Comparison of ENCODE assay signal across 12 cellular contexts in genomic region chr10:118752401-118752800, GRCh38. TPM values are rescaled to one million over a fixed set of nuclear protein-coding genes. Genes with fewer than 3 reads are reported as not detected.
DNase-seq lines count a peak whose midpoint lies in the region; ATAC-seq and TF ChIP-seq lines count a peak whose summit lies in the region.
"Had no signal": no experiment of that assay in that cellular context is flagged by ENCODE, and none has a peak within 500 bp of the region (broad histone marks: within the 10 kb centered on the region; RNA-seq: fewer than 3 reads in every experiment).

No MANE protein-coding gene starts in this region.

- H3K27ac ChIP-seq in BLaER1 treated with 17β-estradiol and CSF1 and Interleukin-3, amounts not matched to agents 10 nM and 100 nM = peak overlapping the region in 1 of 11 experiments; percentile 11; a peak in 1 of 22 replicates
- no peak overlapping the region for H3K27ac ChIP-seq in naive thymus-derived CD4-positive, alpha-beta T cell (ENCODE audit: low read depth, low read length)

- no peaks in the 10 kb centered on the region for H3K27me3 Mint-ChIP-seq in HFFc6 (ENCODE audit: insufficient read depth)
- peaks cover 7% of the 10 kb centered on the region for H3K27me3 Mint-ChIP-seq in activated naive CD8-positive, alpha-beta T cell treated with anti-CD3 and anti-CD28 coated beads, Interleukin-2, amount 10 ng/mL, durations not matched to agents 7 days and 5 days
- H3K27me3 Mint-ChIP-seq in naive thymus-derived CD4-positive, alpha-beta T cell = peaks cover 0 to 17% (median 0%) of the 10 kb centered on the region in 5 donors

- peak overlapping the region; percentile 87 for H3K4me3 Mint-ChIP-seq in HFFc6
- H3K4me3 Mint-ChIP-seq in activated naive CD8-positive, alpha-beta T cell treated with anti-CD3 and anti-CD28 coated beads, Interleukin-2, amount 10 ng/mL, durations not matched to agents 7 days and 5 days = peak overlapping the region; percentile 41
- H3K4me3 Mint-ChIP-seq in naive thymus-derived CD4-positive, alpha-beta T cell = peak overlapping the region; percentile 38 to 98 (median 93)

- peaks cover 31 to 72% (median 64%) of the 10 kb centered on the region in 11 experiments; a peak in 21 of 22 replicates for H4K20me1 ChIP-seq in BLaER1 treated with 17β-estradiol and CSF1 and Interleukin-3, amounts not matched to agents 10 nM and 100 nM

- POLR2A ChIA-PET in activated naive CD8-positive, alpha-beta T cell treated with anti-CD3 and anti-CD28 coated beads, Interleukin-2, amount 10 ng/mL, durations not matched to agents 7 days and 5 days (lab: Charles Lee) = interaction anchor here (0.6 kb wide), 1 partner anchor 10 kb away, joined by 3 read pairs; no protein-coding TSS in a partner anchor
- POLR2A ChIA-PET in naive thymus-derived CD4-positive, alpha-beta T cell (lab: Charles Lee) = no interaction called here

- intact Hi-C loops in naive thymus-derived CD4-positive, alpha-beta T cell (cut with micrococcal nuclease) = loop anchor here (5.0 to 10.0 kb wide), 5 partner anchors 452 to 1378 kb away; partner anchors contain the start of genes BAG3 (in 1 of the 2), GRK5 (in 1 of the 2), INPP5F (in 1 of the 2) and MCMBP (in 1 of the 2)

- no peak for ATAC-seq in activated naive CD8-positive, alpha-beta T cell treated with anti-CD3 and anti-CD28 coated beads, Interleukin-2, amount 10 ng/mL, durations not matched to agents 7 days and 5 days (ENCODE audit: low read depth)
- ATAC-seq in naive thymus-derived CD4-positive, alpha-beta T cell = no peak
- ATAC-seq in HG03196 (IDR thresholded peaks at IDR 0.05; ENCODE audit: unreplicated experiment) = no peak

- CTCF ChIA-PET in naive thymus-derived CD4-positive, alpha-beta T cell (lab: Charles Lee) = interaction anchor here (1.0 kb wide), 1 partner anchor 17 kb away, joined by 3 read pairs; no protein-coding TSS in a partner anchor

- TF ChIP-seq CTCF in HFFc6 (IDR thresholded peaks at IDR 0.05) = no peak
- no peak for TF ChIP-seq CTCF in GM10266 (IDR thresholded peaks at IDR 0.05; ENCODE audit: control insufficient read depth, insufficient read depth, low read depth, missing control alignments)

- peak overlapping the region; percentile 91 to 100 (median 96); a peak in 13 of 20 replicates for H3K4me3 ChIP-seq in BLaER1 treated with 17β-estradiol and CSF1 and Interleukin-3, amounts not matched to agents 10 nM and 100 nM
- no peak overlapping the region for H3K4me3 ChIP-seq in naive thymus-derived CD4-positive, alpha-beta T cell (ENCODE audit: low read length)

- H3K27me3 ChIP-seq in BLaER1 treated with 17β-estradiol and CSF1 and Interleukin-3, amounts not matched to agents 10 nM and 100 nM = no peaks in the 10 kb centered on the region
- no peaks in the 10 kb centered on the region for H3K27me3 ChIP-seq in naive thymus-derived CD4-positive, alpha-beta T cell (ENCODE audit: control insufficient read depth in 2 of 2, insufficient read depth in 2 of 2, low read length in 2 of 2)

- peaks cover 28% of the 10 kb centered on the region for H3K4me1 Mint-ChIP-seq in HFFc6 (ENCODE audit: low read depth)
- H3K4me1 Mint-ChIP-seq in activated naive CD8-positive, alpha-beta T cell treated with anti-CD3 and anti-CD28 coated beads, Interleukin-2, amount 10 ng/mL, durations not matched to agents 7 days and 5 days = peaks cover 25% of the 10 kb centered on the region
- H3K4me1 Mint-ChIP-seq in naive thymus-derived CD4-positive, alpha-beta T cell = peaks cover 44 to 72% (median 57%) of the 10 kb centered on the region in 7 donors

- peak overlapping the region; percentile 77 to 97 (median 92); a peak in 21 of 22 replicates for H3K4me2 ChIP-seq in BLaER1 treated with 17β-estradiol and CSF1 and Interleukin-3, amounts not matched to agents 10 nM and 100 nM

- no peak overlapping the region for H3K27ac Mint-ChIP-seq in HFFc6
- H3K27ac Mint-ChIP-seq in activated naive CD8-positive, alpha-beta T cell treated with anti-CD3 and anti-CD28 coated beads, Interleukin-2, amount 10 ng/mL, durations not matched to agents 7 days and 5 days = no peak overlapping the region
- peak overlapping the region in 2 of 9 donors; percentile 87 to 92 for H3K27ac Mint-ChIP-seq in naive thymus-derived CD4-positive, alpha-beta T cell

- peaks cover 20 to 44% (median 27%) of the 10 kb centered on the region in 10 experiments for H3K4me1 ChIP-seq in BLaER1 treated with 17β-estradiol and CSF1 and Interleukin-3, amounts not matched to agents 10 nM and 100 nM
- H3K4me1 ChIP-seq in naive thymus-derived CD4-positive, alpha-beta T cell (ENCODE audit: control insufficient read depth in 2 of 2, insufficient read depth in 2 of 2, low read length in 2 of 2) = peaks cover 17 to 24% of the 10 kb centered on the region in 2 donors

- H3K9me3 Mint-ChIP-seq in HFFc6 = no peaks in the 10 kb centered on the region
- H3K9me3 Mint-ChIP-seq in activated naive CD8-positive, alpha-beta T cell treated with anti-CD3 and anti-CD28 coated beads, Interleukin-2, amount 10 ng/mL, durations not matched to agents 7 days and 5 days = no peaks in the 10 kb centered on the region
- peaks cover 0 to 5% (median 0%) of the 10 kb centered on the region in 11 donors for H3K9me3 Mint-ChIP-seq in naive thymus-derived CD4-positive, alpha-beta T cell

- peaks cover 0 to 32% (median 26%) of the 10 kb centered on the region in 11 experiments; a peak in 18 of 22 replicates for H3K9me3 ChIP-seq in BLaER1 treated with 17β-estradiol and CSF1 and Interleukin-3, amounts not matched to agents 10 nM and 100 nM (replicated peaks in 1 of 11)
- H3K9me3 ChIP-seq in naive thymus-derived CD4-positive, alpha-beta T cell (ENCODE audit: control insufficient read depth in 2 of 3, low read length in 3 of 3) = no peaks in the 10 kb centered on the region

- H3K9ac ChIP-seq in BLaER1 treated with 17β-estradiol and CSF1 and Interleukin-3, amounts not matched to agents 10 nM and 100 nM = peak overlapping the region in 8 of 11 experiments; percentile 90 to 99 (median 96); a peak in 12 of 22 replicates

- H3K36me3 Mint-ChIP-seq in HFFc6 (ENCODE audit: low read depth) = peaks cover 8% of the 10 kb centered on the region; the same call in 1 of the 2 replicates
- H3K36me3 Mint-ChIP-seq in activated naive CD8-positive, alpha-beta T cell treated with anti-CD3 and anti-CD28 coated beads, Interleukin-2, amount 10 ng/mL, durations not matched to agents 7 days and 5 days = peaks cover 12% of the 10 kb centered on the region
- H3K36me3 Mint-ChIP-seq in naive thymus-derived CD4-positive, alpha-beta T cell = peaks cover 3 to 22% (median 13%) of the 10 kb centered on the region in 5 donors

- no peak for DNase-seq in HFFc6
- DNase-seq in activated naive CD8-positive, alpha-beta T cell treated with anti-CD3 and anti-CD28 coated beads, Interleukin-2, amount 10 ng/mL, durations not matched to agents 7 days and 5 days = no peak
- no peak for DNase-seq in naive thymus-derived CD4-positive, alpha-beta T cell
- no peak for DNase-seq in GM10266 (ENCODE audit: extremely low spot score)
- DNase-seq in NCI-H446 treated with DMSO at 0.1 percent for 48 hours (lab: John Stamatoyannopoulos, UW) = no peak
- no peak for DNase-seq in NCI-H748 (lab: John Stamatoyannopoulos, UW; ENCODE audit: unreplicated experiment)
- DNase-seq: DMS53, NCI-H2107, occipital lobe, Right ventricle myocardium superior had no signal

- peaks cover 14 to 40% (median 33%) of the 10 kb centered on the region in 11 experiments for H3K36me3 ChIP-seq in BLaER1 treated with 17β-estradiol and CSF1 and Interleukin-3, amounts not matched to agents 10 nM and 100 nM
- peaks cover 0 to 13% (median 0%) of the 10 kb centered on the region in 3 experiments for H3K36me3 ChIP-seq in naive thymus-derived CD4-positive, alpha-beta T cell (ENCODE audit: control insufficient read depth in 2 of 3, insufficient read depth in 3 of 3, low read length in 3 of 3)

RNA-seq across cellular contexts. Expression of gene CACUL1, which starts 2.4 kb away (rescaled TPM):
- 10 to 100 TPM; 31.5 to 34.0 (median 32.7) TPM for total RNA-seq in HFFc6 (2021; fragmentation: NEBNext Ultra II Directional; extraction: Animal tissue kit (Norgen Biotek cat#: 25700))
- 10 to 100 TPM; 26.3 to 31.3 TPM for total RNA-seq in activated naive CD8-positive, alpha-beta T cell treated with anti-CD3 and anti-CD28 coated beads, Interleukin-2, amount 10 ng/mL, durations not matched to agents 7 days and 5 days
- 10 to 100 TPM; 28.0 to 66.6 (median 34.3) TPM for total RNA-seq in naive thymus-derived CD4-positive, alpha-beta T cell
- 10 to 100 TPM; 20.0 to 24.1 TPM for polyA plus RNA-seq in naive thymus-derived CD4-positive, alpha-beta T cell

Comparison
In these comparisons a context has a peak if more than half of its experiments do, and no peak if none do; other contexts are left out.
1. H3K4me3 Mint-ChIP-seq: peak in every context shown above with its lines; median percentile 93 in naive thymus-derived CD4-positive, alpha-beta T cell; 87 in HFFc6; 41 in activated naive CD8-positive, alpha-beta T cell treated with anti-CD3 and anti-CD28 coated beads, Interleukin-2, amount 10 ng/mL, durations not matched to agents 7 days and 5 days.